17 cellular contexts compared by ENCODE assay signal in the genomic region with DNA sequence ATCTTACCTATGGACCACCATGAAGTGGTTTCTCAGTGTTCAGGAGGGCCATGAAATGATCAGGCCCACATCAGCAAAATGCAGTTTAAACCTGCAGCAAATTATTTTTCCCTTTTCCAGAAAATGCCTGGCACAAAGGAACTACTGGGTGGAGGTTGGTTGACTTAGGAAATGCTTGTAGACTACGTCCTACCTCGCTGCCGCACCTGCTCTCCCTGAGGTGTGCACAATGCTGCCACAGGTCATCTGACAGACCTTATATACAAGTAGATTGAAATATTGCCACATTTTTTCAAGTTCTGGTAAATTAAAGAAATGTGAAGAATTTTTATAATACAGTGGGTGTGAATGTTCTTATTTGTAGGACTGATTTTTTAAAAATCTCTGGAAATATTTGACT.
DNase-seq lines count a peak whose midpoint lies in the region; ATAC-seq and TF ChIP-seq lines count a peak whose summit lies in the region.
"Had no signal": no experiment of that assay in that cellular context is flagged by ENCODE, and none has a peak within 500 bp of the region (broad histone marks: within the 10 kb centered on the region; RNA-seq: fewer than 3 reads in every experiment).

No MANE protein-coding gene starts in this region.

- no peak overlapping the region for H3K27ac ChIP-seq in colonic mucosa
- no peak overlapping the region for H3K27ac ChIP-seq in GM23248

- no peaks in the 10 kb centered on the region for H4K20me1 ChIP-seq in GM23248 (ENCODE audit: insufficient read depth)

- H3K9ac ChIP-seq in colonic mucosa (ENCODE audit: low read depth in 2 of 2, low read length in 2 of 2) (no peak overlapping the region), GM23248 (no peak overlapping the region)

- no peak overlapping the region for H3K4me2 ChIP-seq in GM23248 (ENCODE audit: unreplicated experiment)

- H3K4me1 ChIP-seq in colonic mucosa = no peaks in the 10 kb centered on the region
- H3K4me1 ChIP-seq in mucosa of descending colon (ENCODE audit: low read depth) = no peaks in the 10 kb centered on the region
- H3K4me1 ChIP-seq in GM23248 (ENCODE audit: insufficient read depth) = no peaks in the 10 kb centered on the region
- H3K4me1 ChIP-seq: HAP-1 had no signal

- H3K79me2 ChIP-seq in GM23248 (ENCODE audit: insufficient read depth) = no peaks in the 10 kb centered on the region

- WGBS in GM23248 (ENCODE audit: low coverage in 1 of 2, low lambda C conversion rate in 2 of 2, missing lambda C conversion rate in 2 of 2), 2 experiments = 89 to 93% methylated on average over 3 of the region's 3 CpGs

- H3K36me3 ChIP-seq in colonic mucosa (no peaks in the 10 kb centered on the region), mucosa of descending colon (ENCODE audit: low read depth) (no peaks in the 10 kb centered on the region), GM23248 (ENCODE audit: low read depth) (no peaks in the 10 kb centered on the region)
- H3K36me3 ChIP-seq: HAP-1 had no signal

- H3K9me3 ChIP-seq in colonic mucosa (no peaks in the 10 kb centered on the region), mucosa of descending colon (no peaks in the 10 kb centered on the region), GM23248 (ENCODE audit: low read depth) (no peaks in the 10 kb centered on the region)
- H3K9me3 ChIP-seq: HAP-1 had no signal

- H2AFZ ChIP-seq in GM23248 = no peak overlapping the region

- in situ Hi-C loops in GM23248 (cut with MboI) = no loop called here

- ATAC-seq in mucosa of descending colon = peak; percentile 88

- no peaks in the 10 kb centered on the region for H3F3A ChIP-seq in GM23248 (ENCODE audit: insufficient read depth)

- intact Hi-C loops in colonic mucosa (cut with DNase I) (no loop called here), mucosa of descending colon (cut with DNase I, micrococcal nuclease) (no loop called here)

- no peaks in the 10 kb centered on the region for H3K27me3 ChIP-seq in colonic mucosa
- no peaks in the 10 kb centered on the region for H3K27me3 ChIP-seq in GM23248 (replicated peaks; ENCODE audit: insufficient read depth)

- no peak for TF ChIP-seq CTCF in colonic mucosa (IDR thresholded peaks at IDR 0.05)
- TF ChIP-seq CTCF in mucosa of descending colon (IDR thresholded peaks at IDR 0.05) = no peak

- H3K9me2 ChIP-seq in GM23248 (ENCODE audit: insufficient read depth) = no peaks in the 10 kb centered on the region

- peak; percentile 3 for DNase-seq in NCI-H748 (lab: John Stamatoyannopoulos, UW; ENCODE audit: unreplicated experiment)
- DNase-seq in NCI-H748 treated with DMSO at 0.1 percent for 48 hours (lab: John Stamatoyannopoulos, UW) = no peak
- DNase-seq in colonic mucosa = peak; percentile 41
- DNase-seq in mucosa of descending colon = peak; percentile 33 to 57 (median 41)
- no peak for DNase-seq in GM23248
- no peak for DNase-seq in activated CD8-positive, alpha-beta memory T cell treated with anti-CD3 and anti-CD28 coated beads, Interleukin-2, amount 50 U/mL, for 48 hours
- no peak for DNase-seq in T-helper 9 cell
- DNase-seq: C1 segment of cervical spinal cord; Calu3; CD4-positive, alpha-beta memory T cell; COR-L47; DMS153; DMS79 treated with DMSO at 0.1 percent for 48 hours; GF-D8; GOT3; HFFc6 had no signal

- H3K4me3 ChIP-seq in colonic mucosa = no peak overlapping the region
- no peak overlapping the region for H3K4me3 ChIP-seq in mucosa of descending colon
- H3K4me3 ChIP-seq in GM23248 = no peak overlapping the region
- H3K4me3 ChIP-seq: HAP-1 had no signal

Comparison
In these comparisons a context has a peak if more than half of its experiments do, and no peak if none do; other contexts are left out.
1. DNase-seq: peak in NCI-H748 (single experiment), colonic mucosa (single experiment) and mucosa of descending colon (3 of 3); none in NCI-H748 treated with DMSO at 0.1 percent for 48 hours (single experiment), GM23248 (single experiment), activated CD8-positive, alpha-beta memory T cell treated with anti-CD3 and anti-CD28 coated beads, Interleukin-2, amount 50 U/mL, for 48 hours (single experiment) and T-helper 9 cell (single experiment).